Comparison of ENCODE assay signal across 1 cellular context in the genomic region with DNA sequence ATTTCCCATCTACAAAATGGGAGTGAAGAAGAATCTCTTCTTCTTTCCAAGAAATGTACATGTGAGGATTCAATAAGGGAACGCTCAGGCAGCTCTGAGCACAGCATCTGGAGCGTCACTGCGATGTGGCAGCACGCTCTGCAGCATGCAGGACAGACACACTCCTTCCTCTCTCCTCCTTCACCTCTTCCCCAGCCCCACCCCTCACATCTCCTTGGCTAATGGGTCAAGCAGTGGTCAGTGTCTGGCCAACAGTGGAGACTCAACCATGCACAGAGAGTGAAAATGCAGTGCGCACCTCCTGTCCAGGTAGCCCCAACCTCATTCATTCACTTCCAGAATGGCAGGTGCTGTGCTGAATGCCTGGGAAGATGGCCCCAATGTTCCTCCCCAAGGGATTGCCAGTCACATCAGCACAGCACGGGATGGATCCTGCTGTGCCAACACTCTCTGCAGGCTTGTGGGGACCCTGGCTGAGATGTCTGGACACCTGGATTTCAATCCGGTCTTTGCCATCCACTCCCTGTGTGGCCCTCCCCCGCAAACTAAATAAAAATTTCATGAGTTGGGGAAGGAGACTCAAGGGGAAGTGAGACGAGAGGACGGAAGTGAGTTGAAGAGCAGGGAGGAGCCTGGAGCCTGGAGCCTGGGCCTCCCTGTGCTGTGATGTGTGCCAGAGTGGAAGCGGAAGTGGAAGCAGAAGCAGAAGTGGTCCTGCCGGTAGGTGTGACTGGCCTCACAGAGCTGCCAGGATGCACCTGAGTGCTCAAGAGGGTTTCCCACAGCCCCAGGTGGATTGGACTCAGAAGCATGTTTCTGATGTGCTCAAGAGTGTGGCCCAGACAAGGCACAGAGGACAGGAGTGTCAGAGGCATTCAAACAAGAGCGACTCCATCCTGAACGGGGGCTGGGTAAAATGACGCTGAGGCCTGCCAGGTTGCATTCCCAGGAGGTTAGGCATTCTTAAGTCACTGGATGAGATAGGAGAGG.
TF ChIP-seq lines count a peak whose summit lies in the region.

No MANE protein-coding gene starts in this region.

TF ChIP-seq in SK-N-SH treated with all-trans-retinoic acid at 6 μM for 48 hours, 23 proteins besides CTCF, POLR2A, EP300 and RAD21 (continued from another document):
- TF ChIP-seq, protein P1, sequence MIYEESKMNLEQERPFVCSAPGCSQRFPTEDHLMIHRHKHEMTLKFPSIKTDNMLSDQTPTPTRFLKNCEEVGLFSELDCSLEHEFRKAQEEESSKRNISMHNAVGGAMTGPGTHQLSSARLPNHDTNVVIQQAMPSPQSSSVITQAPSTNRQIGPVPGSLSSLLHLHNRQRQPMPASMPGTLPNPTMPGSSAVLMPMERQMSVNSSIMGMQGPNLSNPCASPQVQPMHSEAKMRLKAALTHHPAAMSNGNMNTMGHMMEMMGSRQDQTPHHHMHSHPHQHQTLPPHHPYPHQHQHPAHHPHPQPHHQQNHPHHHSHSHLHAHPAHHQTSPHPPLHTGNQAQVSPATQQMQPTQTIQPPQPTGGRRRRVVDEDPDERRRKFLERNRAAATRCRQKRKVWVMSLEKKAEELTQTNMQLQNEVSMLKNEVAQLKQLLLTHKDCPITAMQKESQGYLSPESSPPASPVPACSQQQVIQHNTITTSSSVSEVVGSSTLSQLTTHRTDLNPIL (CRISPR knock-in tag; IDR thresholded peaks at IDR 0.05; ENCODE audit: low read depth) = no peak
- no peak for TF ChIP-seq PPARA (CRISPR knock-in tag; IDR thresholded peaks at IDR 0.05; ENCODE audit: borderline replicate concordance)
- no peak for TF ChIP-seq SNAI2 (CRISPR knock-in tag; IDR thresholded peaks at IDR 0.05)
- TF ChIP-seq ZFP30 (CRISPR knock-in tag; IDR thresholded peaks at IDR 0.05) = no peak
- TF ChIP-seq ARNTL (CRISPR knock-in tag; IDR thresholded peaks at IDR 0.05; ENCODE audit: borderline replicate concordance, low read depth) = no peak
- no peak for TF ChIP-seq RARB (CRISPR knock-in tag; IDR thresholded peaks at IDR 0.05)
- TF ChIP-seq TOX (CRISPR knock-in tag; IDR thresholded peaks at IDR 0.05; ENCODE audit: borderline replicate concordance) = no peak
- TF ChIP-seq ZNF8 (CRISPR knock-in tag; IDR thresholded peaks at IDR 0.05) = no peak
- no peak for TF ChIP-seq CSDC2 (CRISPR knock-in tag; IDR thresholded peaks at IDR 0.05)
- no peak for TF ChIP-seq TCF4 (CRISPR knock-in tag; IDR thresholded peaks at IDR 0.05; ENCODE audit: borderline replicate concordance)
- TF ChIP-seq BACH2 (CRISPR knock-in tag; IDR thresholded peaks at IDR 0.05; ENCODE audit: borderline replicate concordance) = no peak
- no peak for TF ChIP-seq ISL1 (CRISPR knock-in tag; IDR thresholded peaks at IDR 0.05)
- TF ChIP-seq, protein P2, sequence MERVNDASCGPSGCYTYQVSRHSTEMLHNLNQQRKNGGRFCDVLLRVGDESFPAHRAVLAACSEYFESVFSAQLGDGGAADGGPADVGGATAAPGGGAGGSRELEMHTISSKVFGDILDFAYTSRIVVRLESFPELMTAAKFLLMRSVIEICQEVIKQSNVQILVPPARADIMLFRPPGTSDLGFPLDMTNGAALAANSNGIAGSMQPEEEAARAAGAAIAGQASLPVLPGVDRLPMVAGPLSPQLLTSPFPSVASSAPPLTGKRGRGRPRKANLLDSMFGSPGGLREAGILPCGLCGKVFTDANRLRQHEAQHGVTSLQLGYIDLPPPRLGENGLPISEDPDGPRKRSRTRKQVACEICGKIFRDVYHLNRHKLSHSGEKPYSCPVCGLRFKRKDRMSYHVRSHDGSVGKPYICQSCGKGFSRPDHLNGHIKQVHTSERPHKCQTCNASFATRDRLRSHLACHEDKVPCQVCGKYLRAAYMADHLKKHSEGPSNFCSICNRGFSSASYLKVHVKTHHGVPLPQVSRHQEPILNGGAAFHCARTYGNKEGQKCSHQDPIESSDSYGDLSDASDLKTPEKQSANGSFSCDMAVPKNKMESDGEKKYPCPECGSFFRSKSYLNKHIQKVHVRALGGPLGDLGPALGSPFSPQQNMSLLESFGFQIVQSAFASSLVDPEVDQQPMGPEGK (CRISPR knock-in tag; IDR thresholded peaks at IDR 0.05; ENCODE audit: borderline replicate concordance) = no peak
- no peak for TF ChIP-seq ZC3H10 (CRISPR knock-in tag; IDR thresholded peaks at IDR 0.05)
- TF ChIP-seq ZNF70 (CRISPR knock-in tag; IDR thresholded peaks at IDR 0.05) = no peak
- no peak for TF ChIP-seq OSR1 (CRISPR knock-in tag; IDR thresholded peaks at IDR 0.05)
- TF ChIP-seq, protein P3, sequence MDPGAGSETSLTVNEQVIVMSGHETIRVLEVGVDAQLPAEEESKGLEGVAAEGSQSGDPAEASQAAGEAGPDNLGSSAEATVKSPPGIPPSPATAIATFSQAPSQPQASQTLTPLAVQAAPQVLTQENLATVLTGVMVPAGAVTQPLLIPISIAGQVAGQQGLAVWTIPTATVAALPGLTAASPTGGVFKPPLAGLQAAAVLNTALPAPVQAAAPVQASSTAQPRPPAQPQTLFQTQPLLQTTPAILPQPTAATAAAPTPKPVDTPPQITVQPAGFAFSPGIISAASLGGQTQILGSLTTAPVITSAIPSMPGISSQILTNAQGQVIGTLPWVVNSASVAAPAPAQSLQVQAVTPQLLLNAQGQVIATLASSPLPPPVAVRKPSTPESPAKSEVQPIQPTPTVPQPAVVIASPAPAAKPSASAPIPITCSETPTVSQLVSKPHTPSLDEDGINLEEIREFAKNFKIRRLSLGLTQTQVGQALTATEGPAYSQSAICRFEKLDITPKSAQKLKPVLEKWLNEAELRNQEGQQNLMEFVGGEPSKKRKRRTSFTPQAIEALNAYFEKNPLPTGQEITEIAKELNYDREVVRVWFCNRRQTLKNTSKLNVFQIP (CRISPR knock-in tag; IDR thresholded peaks at IDR 0.05; ENCODE audit: borderline replicate concordance, low read depth) = no peak
